ENCODE assay signal across 21 cellular contexts in genomic region chr5:156589859-156590216, GRCh38.
"Had no signal": no experiment of that assay in that cellular context is flagged by ENCODE, and none has a peak within 500 bp of the region (broad histone marks: within the 10 kb centered on the region; RNA-seq: fewer than 3 reads in every experiment).

No MANE protein-coding gene starts in this region.

- FAIRE-seq: small intestine had no signal

- H3K27ac Mint-ChIP-seq: activated CD4-positive, alpha-beta memory T cell treated with anti-CD3 and anti-CD28 coated beads, Interleukin-2, amount 10 ng/mL, durations not matched to agents 7 days and 5 days; activated naive CD8-positive, alpha-beta T cell; activated T-cell treated with anti-CD3 and anti-CD28 coated beads, Interleukin-2, amount 50 U/mL, for 24 hours; immature natural killer cell; naive thymus-derived CD4-positive, alpha-beta T cell; WTC11 had no signal

- ATAC-seq: left cardiac atrium; mucosa of descending colon; naive thymus-derived CD4-positive, alpha-beta T cell; right cardiac atrium; stimulated activated naive CD8-positive, alpha-beta T cell treated with anti-CD3 and anti-CD28 coated beads, Interleukin-15, Interleukin-2, amounts not matched to agents 100 U/mL and 50 U/mL, for 24 hours; WTC11 had no signal

- H3K4me1 Mint-ChIP-seq: activated CD4-positive, alpha-beta memory T cell treated with anti-CD3 and anti-CD28 coated beads, Interleukin-2, amount 10 ng/mL, durations not matched to agents 7 days and 5 days; immature natural killer cell; naive thymus-derived CD4-positive, alpha-beta T cell; WTC11 had no signal

- DNase-seq: activated CD4-positive, alpha-beta memory T cell treated with anti-CD3 and anti-CD28 coated beads, Interleukin-2, amount 10 ng/mL, durations not matched to agents 7 days and 5 days; activated CD4-positive, alpha-beta T cell treated with anti-CD3 and anti-CD28 coated beads for 4 hours; activated gamma-delta T cell treated with Interleukin-2 at 50 U/mL for 16 hours; activated T-cell treated with anti-CD3 and anti-CD28 coated beads, Interleukin-2, amount 50 U/mL, for 24 hours; amniotic stem cell; cerebellar nuclear complex; dermis blood vessel endothelial cell; immature natural killer cell; left cardiac atrium; mucosa of descending colon; naive thymus-derived CD4-positive, alpha-beta T cell; right cardiac atrium; small intestine; stimulated activated CD4-positive, alpha-beta T cell treated with anti-CD3 and anti-CD28 coated beads, Interleukin-4, amount 100 ng/mL, for 4 hours; stimulated activated naive CD8-positive, alpha-beta T cell treated with anti-CD3 and anti-CD28 coated beads, Interleukin-15, Interleukin-2, amounts not matched to agents 100 U/mL and 50 U/mL, for 24 hours; T-helper 2 cell; testis; upper lobe of left lung had no signal

- H3K9me3 Mint-ChIP-seq: activated CD4-positive, alpha-beta memory T cell treated with anti-CD3 and anti-CD28 coated beads, Interleukin-2, amount 10 ng/mL, durations not matched to agents 7 days and 5 days; activated T-cell treated with anti-CD3 and anti-CD28 coated beads, Interleukin-2, amount 50 U/mL, for 24 hours; naive thymus-derived CD4-positive, alpha-beta T cell had no signal

- H3K4me3 Mint-ChIP-seq: activated CD4-positive, alpha-beta memory T cell treated with anti-CD3 and anti-CD28 coated beads, Interleukin-2, amount 10 ng/mL, durations not matched to agents 7 days and 5 days; activated naive CD8-positive, alpha-beta T cell; activated T-cell treated with anti-CD3 and anti-CD28 coated beads, Interleukin-2, amount 50 U/mL, for 24 hours; brain; immature natural killer cell; naive thymus-derived CD4-positive, alpha-beta T cell; WTC11 had no signal

- H3K36me3 Mint-ChIP-seq: activated naive CD8-positive, alpha-beta T cell; naive thymus-derived CD4-positive, alpha-beta T cell; WTC11 had no signal
